ENCODE assay signal across 27 cellular contexts in genomic region chrX:10681167-10681566, GRCh38.
"Had no signal": no experiment of that assay in that cellular context is flagged by ENCODE, and none has a peak within 500 bp of the region (broad histone marks: within the 10 kb centered on the region; RNA-seq: fewer than 3 reads in every experiment).

No MANE protein-coding gene starts in this region.

- H3K27ac ChIP-seq: ascending aorta, brain microvascular endothelial cell, coronary artery, dorsolateral prefrontal cortex had no signal

- H3K9me3 ChIP-seq: ascending aorta had no signal

- H3K27me3 ChIP-seq: ascending aorta, brain microvascular endothelial cell had no signal

- DNase-seq: activated CD4-positive, alpha-beta memory T cell treated with anti-CD3 and anti-CD28 coated beads for 36 hours; activated CD4-positive, alpha-beta T cell treated with anti-CD3 and anti-CD28 coated beads for 36 hours; activated CD4-positive, alpha-beta T cell treated with anti-CD3 and anti-CD28 coated beads, Interleukin-2, amount 10 ng/mL, durations not matched to agents 24 days and 14 days; activated CD4-positive, CD25-positive, alpha-beta regulatory T cell; activated CD4-positive, CD25-positive, alpha-beta regulatory T cell treated with anti-CD3 and anti-CD28 coated beads, Interleukin-2, amount 50 U/mL, for 72 hours; activated CD8-positive, alpha-beta memory T cell treated with anti-CD3 and anti-CD28 coated beads, Interleukin-2, amount 10 ng/mL, durations not matched to agents 7 days and 5 days; activated CD8-positive, alpha-beta memory T cell treated with anti-CD3 and anti-CD28 coated beads, Interleukin-2, amount 50 U/mL, for 4 hours; activated CD8-positive, alpha-beta T cell treated with anti-CD3 and anti-CD28 coated beads, Interleukin-2, amount 10 ng/mL, durations not matched to agents 7 days and 5 days; activated effector memory CD4-positive, alpha-beta T cell treated with anti-CD3 and anti-CD28 coated beads, Interleukin-2, amount 50 U/mL, for 16 hours; activated naive CD4-positive, alpha-beta T cell treated with anti-CD3 and anti-CD28 coated beads for 36 hours; activated naive CD8-positive, alpha-beta T cell treated with anti-CD3 and anti-CD28 coated beads, Interleukin-2, amount 10 ng/mL, durations not matched to agents 7 days and 5 days; activated T-cell treated with anti-CD3 and anti-CD28 coated beads, Interleukin-2, amount 50 U/mL, for 1 hour; activated T-cell treated with anti-CD3 and anti-CD28 coated beads, Interleukin-2, amount 50 U/mL, for 48 hours; brain microvascular endothelial cell; dorsolateral prefrontal cortex; effector memory CD4-positive, alpha-beta T cell; endodermal cell; foreskin fibroblast; T-helper 1 cell; T-helper 17 cell; T1000 had no signal

- H3K36me3 ChIP-seq: ascending aorta, brain microvascular endothelial cell had no signal

- FAIRE-seq: bronchial epithelial cell, frontal cortex had no signal

- H3K4me3 ChIP-seq: ascending aorta, coronary artery, dorsolateral prefrontal cortex had no signal

- H3K4me1 ChIP-seq: ascending aorta had no signal

- ATAC-seq: activated CD4-positive, alpha-beta T cell treated with anti-CD3 and anti-CD28 coated beads for 36 hours; activated CD8-positive, alpha-beta memory T cell treated with anti-CD3 and anti-CD28 coated beads, Interleukin-2, amount 10 ng/mL, durations not matched to agents 7 days and 5 days; activated CD8-positive, alpha-beta T cell treated with anti-CD3 and anti-CD28 coated beads, Interleukin-2, amount 10 ng/mL, durations not matched to agents 7 days and 5 days; activated naive CD4-positive, alpha-beta T cell treated with anti-CD3 and anti-CD28 coated beads, Interleukin-2, amount 50 U/mL, for 72 hours; esophagus mucosa; T-helper 17 cell had no signal
